Comparison of ENCODE assay signal across 1 cellular context in genomic region chr7:75980126-75980864, GRCh38.
TF ChIP-seq lines count a peak whose summit lies in the region.

No MANE protein-coding gene starts in this region.

TF ChIP-seq in GM12891, 5 proteins besides CTCF, POLR2A, EP300 and RAD21:
- TF ChIP-seq POU2F2 (IDR thresholded peaks at IDR 0.05; ENCODE audit: low read depth, low read length) (no peak), TAF1 (IDR thresholded peaks at IDR 0.05; ENCODE audit: low read depth, low read length) (no peak), POLR2AphosphoS5 (IDR thresholded peaks at IDR 0.05; ENCODE audit: low read depth, low read length) (no peak), PAX5 (IDR thresholded peaks at IDR 0.05; ENCODE audit: insufficient read depth, low read length, severe bottlenecking) (no peak), SPI1 (IDR thresholded peaks at IDR 0.05; ENCODE audit: low read depth, low read length) (no peak)
